ENCODE assay signal across 21 cellular contexts in the genomic region with DNA sequence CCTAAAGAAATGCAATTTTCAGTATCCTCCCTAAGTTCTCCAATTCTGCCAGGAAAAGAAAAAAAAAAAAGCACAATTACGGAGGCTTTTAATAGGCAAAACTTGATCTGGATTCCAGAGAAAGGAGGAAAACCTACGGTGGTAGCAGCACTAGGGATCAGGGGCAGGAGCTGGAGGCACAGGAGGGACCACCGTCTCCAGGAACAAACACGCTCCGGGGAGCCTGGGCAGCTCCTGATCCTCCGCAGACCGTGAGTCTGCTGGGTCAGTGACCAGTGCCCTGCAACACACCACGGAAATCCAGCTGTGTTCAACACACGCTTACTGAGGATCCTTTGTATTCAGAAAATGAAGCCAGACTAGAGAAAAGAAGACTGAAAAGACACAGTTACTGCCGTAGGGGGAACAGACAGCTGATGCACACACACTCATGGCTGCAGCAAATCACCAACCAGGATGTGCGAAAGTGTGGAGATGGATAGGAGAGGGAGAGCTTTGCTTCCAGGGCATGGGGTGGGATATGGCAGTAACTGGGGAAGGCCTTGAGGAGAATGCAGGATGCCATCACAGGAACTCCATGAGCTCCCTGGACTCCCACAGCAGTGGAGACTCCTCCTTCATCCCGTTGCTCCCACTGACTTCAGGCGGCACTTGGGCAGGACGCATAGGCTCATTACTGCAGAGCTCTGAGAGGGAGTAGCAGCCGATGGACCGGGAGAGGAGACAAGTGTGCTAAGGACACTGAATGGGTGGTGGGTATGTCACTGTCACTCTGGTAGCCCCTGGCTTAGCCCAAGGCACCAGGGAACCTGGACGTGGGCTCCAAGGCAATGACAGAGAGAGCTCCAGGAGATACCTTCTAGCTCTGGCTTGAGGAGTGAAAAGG.
DNase-seq lines count a peak whose midpoint lies in the region; ATAC-seq lines count a peak whose summit lies in the region.
"Had no signal": no experiment of that assay in that cellular context is flagged by ENCODE, and none has a peak within 500 bp of the region (broad histone marks: within the 10 kb centered on the region; RNA-seq: fewer than 3 reads in every experiment).

No MANE protein-coding gene starts in this region.

- no peak for ATAC-seq in GM21786 (IDR thresholded peaks at IDR 0.05; ENCODE audit: unreplicated experiment)
- ATAC-seq: K562, SK-N-SH treated with all-trans-retinoic acid at 6 μM for 48 hours had no signal

- DNase-seq in COLO829 (ENCODE audit: low spot score) = peak; percentile 30
- peak; percentile 29 for DNase-seq in SK-MEL-5 (ENCODE audit: low read depth, low spot score)
- DNase-seq in foreskin melanocyte = peak; percentile 94
- DNase-seq in pons (ENCODE audit: low spot score) = peak; percentile 51
- no peak for DNase-seq in G401 (ENCODE audit: low spot score)
- no peak for DNase-seq in iPS-NIHi7 (ENCODE audit: extremely low spot score)
- DNase-seq: CD8-positive, alpha-beta memory T cell; EL; H7; HFFc6; MM.1S; NCI-H1048; NCI-H1417 treated with DMSO at 0.1 percent for 48 hours; NCI-H1930; NCI-H510A; NCI-H748 treated with DMSO at 0.1 percent for 48 hours; PC-9; SIG-M5 had no signal

- in situ Hi-C loops in SK-MEL-5 (cut with HindIII; ENCODE audit: low pct_unique_long_range_greater_than_20kb, low sequenced_read_pairs) = no loop called here
- in situ Hi-C loops in G401 (cut with HindIII; ENCODE audit: low sequenced_read_pairs) = no loop called here

Comparison
In these comparisons a context has a peak if more than half of its experiments do, and no peak if none do; other contexts are left out.
1. DNase-seq: peak in COLO829 (single experiment), SK-MEL-5 (single experiment), foreskin melanocyte (single experiment) and pons (single experiment); none in G401 (single experiment) and iPS-NIHi7 (single experiment).